ENCODE assay signal across 9 cellular contexts in the genomic region with DNA sequence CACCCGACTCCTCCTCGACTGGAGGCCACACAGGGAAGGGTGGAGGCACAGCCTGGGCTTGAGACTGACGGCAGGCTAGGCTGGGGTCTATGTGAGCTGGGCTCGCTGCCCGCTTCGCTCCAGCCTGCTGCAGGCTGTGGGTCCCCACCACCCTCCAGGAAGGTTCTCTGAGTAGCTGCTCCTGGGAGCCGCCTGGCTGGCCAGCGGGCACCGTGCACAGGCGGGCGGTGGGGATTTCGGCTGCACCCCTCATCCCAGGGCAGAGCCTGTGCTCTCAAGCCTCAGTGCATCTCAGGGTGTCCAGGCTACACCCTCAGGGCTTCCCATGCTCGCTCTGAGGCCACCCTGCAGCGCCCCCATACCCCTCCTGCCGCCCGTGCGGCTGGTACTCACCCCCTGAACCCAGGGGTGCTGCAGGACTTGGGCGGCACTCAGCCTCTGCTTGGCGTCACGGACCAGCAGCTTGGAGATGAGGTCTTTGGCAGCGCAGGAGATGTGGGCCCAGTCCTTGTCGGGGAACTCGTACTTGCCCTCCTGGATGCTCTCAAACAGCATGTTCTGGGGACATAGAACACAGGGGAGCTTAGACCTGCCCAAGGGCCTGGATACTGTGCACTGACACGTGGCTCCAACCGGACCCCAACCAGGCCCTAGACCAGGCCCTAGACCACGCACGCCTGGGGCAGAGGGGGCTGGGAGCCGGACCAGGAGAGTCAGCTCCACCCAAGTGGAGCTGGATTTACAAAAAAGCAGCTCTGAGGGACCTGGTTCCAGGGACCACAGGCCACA. TPM values are rescaled to one million over a fixed set of nuclear protein-coding genes. Genes with fewer than 3 reads are reported as not detected.
DNase-seq lines count a peak whose midpoint lies in the region; ATAC-seq, FAIRE-seq and TF ChIP-seq lines count a peak whose summit lies in the region.
"Had no signal": no experiment of that assay in that cellular context is flagged by ENCODE, and none has a peak within 500 bp of the region (broad histone marks: within the 10 kb centered on the region; RNA-seq: fewer than 3 reads in every experiment).

No MANE protein-coding gene starts in this region.

- TF ChIP-seq CTCF in astrocyte (IDR thresholded peaks at IDR 0.05; ENCODE audit: insufficient read depth, low read depth, low read length) (no peak), lower lobe of right lung (IDR thresholded peaks at IDR 0.05) (no peak), tibial nerve (IDR thresholded peaks at IDR 0.05) (no peak)

- no peak for FAIRE-seq in astrocyte (lab: Jason Lieb, UNC)

- no peak overlapping the region for H3K27ac ChIP-seq in astrocyte (ENCODE audit: low read depth, low read length)
- peak overlapping the region; percentile 88 for H3K27ac ChIP-seq in lower lobe of right lung
- H3K27ac ChIP-seq in tibial nerve: peak overlapping the region; percentile 86 to 99 (median 99)

- no peak overlapping the region for H3K4me3 ChIP-seq in astrocyte (ENCODE audit: insufficient read depth, low read depth, low read length)
- peak overlapping the region; percentile 43 for H3K4me3 ChIP-seq in lower lobe of right lung
- no peak overlapping the region for H3K4me3 ChIP-seq in tibial nerve

- no peak for ATAC-seq in activated T-cell treated with anti-CD3 and anti-CD28 coated beads, Interleukin-2, amount 50 U/mL, for 4 hours
- no peak for ATAC-seq in lower lobe of right lung
- no peak for ATAC-seq in GM18868 (IDR thresholded peaks at IDR 0.05; ENCODE audit: unreplicated experiment)

- WGBS in tibial nerve, 2 donors: 56 to 81% methylated on average over 6 to 25 of the region's 28 CpGs

- H3K9me3 Mint-ChIP-seq in activated T-cell treated with anti-CD3 and anti-CD28 coated beads, Interleukin-2, amount 50 U/mL, for 4 hours: no peaks in the 10 kb centered on the region
- no peaks in the 10 kb centered on the region for H3K9me3 Mint-ChIP-seq in astrocyte (ENCODE audit: unreplicated experiment)

- no peak for TF ChIP-seq EP300 in tibial nerve (IDR thresholded peaks at IDR 0.05)

- H3K4me1 Mint-ChIP-seq in activated T-cell treated with anti-CD3 and anti-CD28 coated beads, Interleukin-2, amount 50 U/mL, for 4 hours (ENCODE audit: low read depth): peaks cover 18% of the 10 kb centered on the region
- peaks cover 5% of the 10 kb centered on the region for H3K4me1 Mint-ChIP-seq in astrocyte (ENCODE audit: low read depth, unreplicated experiment)

- H3K36me3 ChIP-seq in astrocyte (ENCODE audit: insufficient read depth, low read length) (no peaks in the 10 kb centered on the region), lower lobe of right lung (peaks cover 74% of the 10 kb centered on the region), tibial nerve (peaks cover 0 to 74% (median 35%) of the 10 kb centered on the region in 3 donors)

- H3K27ac Mint-ChIP-seq in astrocyte (ENCODE audit: unreplicated experiment): no peak overlapping the region

- peak overlapping the region; percentile 54 for H3K9ac ChIP-seq in astrocyte (ENCODE audit: low read length)
- H3K9ac ChIP-seq: SK-N-SH had no signal

- peaks cover 11% of the 10 kb centered on the region for H3K36me3 Mint-ChIP-seq in activated T-cell treated with anti-CD3 and anti-CD28 coated beads, Interleukin-2, amount 50 U/mL, for 4 hours (ENCODE audit: insufficient read depth)
- peaks cover 3% of the 10 kb centered on the region for H3K36me3 Mint-ChIP-seq in astrocyte (ENCODE audit: low read depth, unreplicated experiment)

- peaks cover 1% of the 10 kb centered on the region for H3K9me3 ChIP-seq in astrocyte (ENCODE audit: insufficient read depth, low read depth, low read length)
- H3K9me3 ChIP-seq in lower lobe of right lung: peaks cover 1% of the 10 kb centered on the region
- peaks cover 0 to 3% (median 1%) of the 10 kb centered on the region in 4 donors for H3K9me3 ChIP-seq in tibial nerve
- H3K9me3 ChIP-seq: SK-N-SH had no signal

- DNase-seq in activated T-cell treated with anti-CD3 and anti-CD28 coated beads, Interleukin-2, amount 50 U/mL, for 4 hours: no peak
- DNase-seq in activated T-cell treated with anti-CD3 and anti-CD28 coated beads for 4 hours (no peak), astrocyte (ENCODE audit: low read depth) (no peak), lower lobe of right lung (no peak), tibial nerve (ENCODE audit: low spot score in 2 of 2) (no peak), mucosa of gallbladder (ENCODE audit: low spot score) (no peak), NCI-H1694 treated with DMSO at 0.1 percent for 48 hours (lab: John Stamatoyannopoulos, UW) (no peak)
- DNase-seq: SK-N-SH had no signal

- H4K20me1 ChIP-seq in astrocyte (ENCODE audit: insufficient read depth, low read length): peaks cover 25% of the 10 kb centered on the region

- peaks cover 13% of the 10 kb centered on the region for H3K4me1 ChIP-seq in astrocyte (ENCODE audit: insufficient read depth, low read length)
- H3K4me1 ChIP-seq in lower lobe of right lung: peaks cover 58% of the 10 kb centered on the region
- H3K4me1 ChIP-seq in tibial nerve: peaks cover 0 to 83% (median 56%) of the 10 kb centered on the region in 4 donors

- peak overlapping the region; percentile 68 for H3K4me3 Mint-ChIP-seq in activated T-cell treated with anti-CD3 and anti-CD28 coated beads, Interleukin-2, amount 50 U/mL, for 4 hours
- H3K4me3 Mint-ChIP-seq in astrocyte (ENCODE audit: unreplicated experiment): no peak overlapping the region

- peaks cover 14% of the 10 kb centered on the region for H3K79me2 ChIP-seq in astrocyte (ENCODE audit: insufficient read depth, low read length)

- no peak for TF ChIP-seq POLR2A in tibial nerve (IDR thresholded peaks at IDR 0.05)

- intact Hi-C loops in lower lobe of right lung (cut with DNase I): no loop called here

- H3K27me3 ChIP-seq in astrocyte (ENCODE audit: insufficient read depth, low read length) (no peaks in the 10 kb centered on the region), lower lobe of right lung (ENCODE audit: low read depth) (no peaks in the 10 kb centered on the region), tibial nerve (no peaks in the 10 kb centered on the region)

- no peak overlapping the region for H2AFZ ChIP-seq in astrocyte (ENCODE audit: low read depth, low read length)

- H3K27me3 Mint-ChIP-seq in activated T-cell treated with anti-CD3 and anti-CD28 coated beads, Interleukin-2, amount 50 U/mL, for 4 hours (ENCODE audit: low read depth): no peaks in the 10 kb centered on the region
- H3K27me3 Mint-ChIP-seq in astrocyte (ENCODE audit: low read depth, unreplicated experiment): no peaks in the 10 kb centered on the region

- H3K4me2 ChIP-seq in astrocyte (ENCODE audit: low read length): no peak overlapping the region

RNA-seq across cellular contexts. Expression of a gene that starts 10.2 kb away (rescaled TPM):
- 100 to 1,000 TPM; 122 to 130 (median 128) TPM for total RNA-seq in activated T-cell treated with anti-CD3 and anti-CD28 coated beads, Interleukin-2, amount 50 U/mL, for 4 hours
- 123 and 146 TPM in 2 replicates for total RNA-seq in astrocyte
- 268 TPM for total RNA-seq in lower lobe of right lung
- 100 to 1,000 TPM; 126 to 265 (median 152) TPM for total RNA-seq in tibial nerve
- total RNA-seq in mucosa of gallbladder: 246 TPM

RNA-seq across cellular contexts. Expression of a gene that starts 25.3 kb away (rescaled TPM):
- total RNA-seq in activated T-cell treated with anti-CD3 and anti-CD28 coated beads, Interleukin-2, amount 50 U/mL, for 4 hours: 10 to 100 TPM; 12.6 to 17.2 (median 14.4) TPM
- total RNA-seq in astrocyte: 49.5 and 53.7 TPM in 2 replicates
- 62.0 TPM for total RNA-seq in lower lobe of right lung
- total RNA-seq in tibial nerve: 10 to 100 TPM; 54.0 to 94.5 (median 73.5) TPM
- total RNA-seq in mucosa of gallbladder: 92.2 TPM

RNA-seq across cellular contexts. Expression of a gene that starts 55.3 kb away (rescaled TPM):
- 100 to 1,000 TPM; 128 to 137 (median 137) TPM for total RNA-seq in activated T-cell treated with anti-CD3 and anti-CD28 coated beads, Interleukin-2, amount 50 U/mL, for 4 hours
- total RNA-seq in astrocyte (45.3 and 47.2 TPM in 2 replicates), lower lobe of right lung (69.2 TPM), tibial nerve (10 to 100 TPM; 31.7 to 70.8 (median 35.2) TPM), mucosa of gallbladder (59.0 TPM)

RNA-seq across cellular contexts. Expression of a gene that starts 55.9 kb away (rescaled TPM):
- total RNA-seq in activated T-cell treated with anti-CD3 and anti-CD28 coated beads, Interleukin-2, amount 50 U/mL, for 4 hours: 1 to 10 TPM; 3.4 to 4.6 (median 4.2) TPM
- total RNA-seq in astrocyte (5.6 and 5.8 TPM in 2 replicates), lower lobe of right lung (7.4 TPM), tibial nerve (10 to 100 TPM; 28.6 to 46.3 (median 33.2) TPM), mucosa of gallbladder (11.5 TPM)
